34 cellular contexts compared by ENCODE assay signal in genomic region chr4:1449833-1450741, GRCh38. TPM values are rescaled to one million over a fixed set of nuclear protein-coding genes. Genes with fewer than 3 reads are reported as not detected.
DNase-seq lines count a peak whose midpoint lies in the region; ATAC-seq and TF ChIP-seq lines count a peak whose summit lies in the region.
"Had no signal": no experiment of that assay in that cellular context is flagged by ENCODE, and none has a peak within 500 bp of the region (broad histone marks: within the 10 kb centered on the region; RNA-seq: fewer than 3 reads in every experiment).

No MANE protein-coding gene starts in this region.

- no peak overlapping the region for H3K27ac ChIP-seq in ascending aorta
- H3K27ac ChIP-seq in lower lobe of right lung = no peak overlapping the region
- no peak overlapping the region for H3K27ac ChIP-seq in stomach
- H3K27ac ChIP-seq: gastroesophageal sphincter, left lung, SJSA1, testis had no signal

- TF ChIP-seq CTCF in ascending aorta (IDR thresholded peaks at IDR 0.05) (no peak), lower lobe of right lung (IDR thresholded peaks at IDR 0.05) (no peak), stomach (IDR thresholded peaks at IDR 0.05) (no peak)

- H3K9me3 ChIP-seq in ascending aorta (no peaks in the 10 kb centered on the region), lower lobe of right lung (no peaks in the 10 kb centered on the region), stomach (peaks cover 0 to 6% (median 0%) of the 10 kb centered on the region in 4 donors)
- H3K9me3 ChIP-seq: gastroesophageal sphincter, SJSA1, testis had no signal

- H3K27me3 Mint-ChIP-seq in activated naive CD8-positive, alpha-beta T cell treated with anti-CD3 and anti-CD28 coated beads, Interleukin-2, amount 10 ng/mL, durations not matched to agents 7 days and 5 days = no peaks in the 10 kb centered on the region
- H3K27me3 Mint-ChIP-seq in activated naive CD8-positive, alpha-beta T cell treated with anti-CD3 and anti-CD28 coated beads for 36 hours = no peaks in the 10 kb centered on the region
- H3K27me3 Mint-ChIP-seq: activated CD8-positive, alpha-beta memory T cell treated with anti-CD3 and anti-CD28 coated beads, Interleukin-2, amount 10 ng/mL, durations not matched to agents 7 days and 5 days had no signal

- H3K9me3 Mint-ChIP-seq in activated naive CD8-positive, alpha-beta T cell treated with anti-CD3 and anti-CD28 coated beads, Interleukin-2, amount 10 ng/mL, durations not matched to agents 7 days and 5 days = peaks cover 21% of the 10 kb centered on the region
- peaks cover 16% of the 10 kb centered on the region for H3K9me3 Mint-ChIP-seq in activated naive CD8-positive, alpha-beta T cell treated with anti-CD3 and anti-CD28 coated beads for 36 hours

- H3K4me3 ChIP-seq in ascending aorta = no peak overlapping the region
- H3K4me3 ChIP-seq in lower lobe of right lung = no peak overlapping the region
- H3K4me3 ChIP-seq in stomach = no peak overlapping the region
- H3K4me3 ChIP-seq: gastroesophageal sphincter, left lung, SJSA1, testis had no signal

- DNase-seq in activated naive CD8-positive, alpha-beta T cell treated with anti-CD3 and anti-CD28 coated beads, Interleukin-2, amount 10 ng/mL, durations not matched to agents 7 days and 5 days = peak; percentile 21
- DNase-seq in activated naive CD8-positive, alpha-beta T cell treated with anti-CD3 and anti-CD28 coated beads for 36 hours = no peak
- DNase-seq in ascending aorta (ENCODE audit: low spot score in 2 of 2) = peak; percentile 2 to 56
- DNase-seq in lower lobe of right lung = peak; percentile 29
- DNase-seq in stomach = peak; percentile 18
- no peak for DNase-seq in stimulated activated CD4-positive, alpha-beta T cell treated with anti-CD3 and anti-CD28 coated beads, Interleukin-15, amount 100 ng/mL, for 24 hours
- DNase-seq: activated naive CD4-positive, alpha-beta T cell; activated T-cell treated with anti-CD3 and anti-CD28 coated beads, Interleukin-2, amount 50 U/mL, for 4 hours; CD4-positive, alpha-beta memory T cell; cerebellar nuclear complex; hypothalamus; immature natural killer cell; left lung; NCI-H1092; NCI-H1694 treated with DMSO at 0.1 percent for 48 hours; NCI-H446 treated with DMSO at 0.1 percent for 48 hours; NCI-H82; stimulated activated naive CD4-positive, alpha-beta T cell; T-helper 1 cell; testis had no signal

- TF ChIP-seq EP300 in stomach (IDR thresholded peaks at IDR 0.05) = no peak

- POLR2A ChIA-PET in activated naive CD8-positive, alpha-beta T cell treated with anti-CD3 and anti-CD28 coated beads, Interleukin-2, amount 10 ng/mL, durations not matched to agents 7 days and 5 days (lab: Charles Lee) = no interaction called here

- 76 to 84% (median 80%) methylated on average over 26 to 32 of the region's 32 CpGs for WGBS in stomach, 5 donors

- ATAC-seq in activated naive CD8-positive, alpha-beta T cell treated with anti-CD3 and anti-CD28 coated beads, Interleukin-2, amount 10 ng/mL, durations not matched to agents 7 days and 5 days (ENCODE audit: low read depth) = no peak
- ATAC-seq in lower lobe of right lung (no peak), HG03139 (IDR thresholded peaks at IDR 0.05; ENCODE audit: unreplicated experiment) (no peak)
- ATAC-seq: activated CD8-positive, alpha-beta memory T cell treated with anti-CD3 and anti-CD28 coated beads, Interleukin-2, amount 10 ng/mL, durations not matched to agents 7 days and 5 days; activated T-cell treated with anti-CD3 and anti-CD28 coated beads, Interleukin-2, amount 50 U/mL, for 4 hours; gastroesophageal sphincter; left lung; WTC11 had no signal

- H3K4me3 Mint-ChIP-seq in activated naive CD8-positive, alpha-beta T cell treated with anti-CD3 and anti-CD28 coated beads, Interleukin-2, amount 10 ng/mL, durations not matched to agents 7 days and 5 days = no peak overlapping the region
- no peak overlapping the region for H3K4me3 Mint-ChIP-seq in activated naive CD8-positive, alpha-beta T cell treated with anti-CD3 and anti-CD28 coated beads for 36 hours
- H3K4me3 Mint-ChIP-seq: activated CD8-positive, alpha-beta memory T cell treated with anti-CD3 and anti-CD28 coated beads, Interleukin-2, amount 10 ng/mL, durations not matched to agents 7 days and 5 days; activated T-cell treated with anti-CD3 and anti-CD28 coated beads, Interleukin-2, amount 50 U/mL, for 4 hours; brain; CD4-positive, alpha-beta memory T cell; immature natural killer cell; mesothelial cell of epicardium; WTC11 had no signal

- H3K4me1 ChIP-seq in ascending aorta (no peaks in the 10 kb centered on the region), lower lobe of right lung (no peaks in the 10 kb centered on the region), stomach (no peaks in the 10 kb centered on the region)
- H3K4me1 ChIP-seq: gastroesophageal sphincter, left lung, SJSA1, testis had no signal

- H3K36me3 ChIP-seq in ascending aorta (no peaks in the 10 kb centered on the region), lower lobe of right lung (no peaks in the 10 kb centered on the region), stomach (no peaks in the 10 kb centered on the region)
- H3K36me3 ChIP-seq: gastroesophageal sphincter, left lung, SJSA1 had no signal

- intact Hi-C loops in ascending aorta (cut with DNase I) (no loop called here), lower lobe of right lung (cut with DNase I) (no loop called here), stomach (cut with DNase I; ENCODE audit: low total_unique reads) (no loop called here)

- no peak for TF ChIP-seq POLR2A in stomach (IDR thresholded peaks at IDR 0.05)

- no peak overlapping the region for H3K27ac Mint-ChIP-seq in activated naive CD8-positive, alpha-beta T cell treated with anti-CD3 and anti-CD28 coated beads, Interleukin-2, amount 10 ng/mL, durations not matched to agents 7 days and 5 days
- H3K27ac Mint-ChIP-seq in activated naive CD8-positive, alpha-beta T cell treated with anti-CD3 and anti-CD28 coated beads for 36 hours = no peak overlapping the region
- H3K27ac Mint-ChIP-seq: activated CD8-positive, alpha-beta memory T cell treated with anti-CD3 and anti-CD28 coated beads, Interleukin-2, amount 10 ng/mL, durations not matched to agents 7 days and 5 days; brain; CD4-positive, alpha-beta memory T cell; immature natural killer cell; mesothelial cell of epicardium; WTC11 had no signal

- peaks cover 4% of the 10 kb centered on the region for H3K36me3 Mint-ChIP-seq in activated naive CD8-positive, alpha-beta T cell treated with anti-CD3 and anti-CD28 coated beads, Interleukin-2, amount 10 ng/mL, durations not matched to agents 7 days and 5 days
- H3K36me3 Mint-ChIP-seq in activated naive CD8-positive, alpha-beta T cell treated with anti-CD3 and anti-CD28 coated beads for 36 hours = no peaks in the 10 kb centered on the region
- H3K36me3 Mint-ChIP-seq: brain, mesothelial cell of epicardium had no signal

- H3K27me3 ChIP-seq in ascending aorta (no peaks in the 10 kb centered on the region), lower lobe of right lung (ENCODE audit: low read depth) (peaks cover 38% of the 10 kb centered on the region), stomach (peaks cover 0 to 65% (median 13%) of the 10 kb centered on the region in 3 donors)
- H3K27me3 ChIP-seq: SJSA1, testis had no signal

- H3K4me1 Mint-ChIP-seq in activated naive CD8-positive, alpha-beta T cell treated with anti-CD3 and anti-CD28 coated beads, Interleukin-2, amount 10 ng/mL, durations not matched to agents 7 days and 5 days = no peaks in the 10 kb centered on the region
- no peaks in the 10 kb centered on the region for H3K4me1 Mint-ChIP-seq in activated naive CD8-positive, alpha-beta T cell treated with anti-CD3 and anti-CD28 coated beads for 36 hours
- H3K4me1 Mint-ChIP-seq: activated CD8-positive, alpha-beta memory T cell treated with anti-CD3 and anti-CD28 coated beads, Interleukin-2, amount 10 ng/mL, durations not matched to agents 7 days and 5 days; brain; CD4-positive, alpha-beta memory T cell; immature natural killer cell; mesothelial cell of epicardium; WTC11 had no signal

RNA-seq across cellular contexts. Expression of gene NKX1-1, which starts 43.8 kb away (rescaled TPM):
- total RNA-seq in activated naive CD8-positive, alpha-beta T cell treated with anti-CD3 and anti-CD28 coated beads, Interleukin-2, amount 10 ng/mL, durations not matched to agents 7 days and 5 days = not detected
- total RNA-seq in activated naive CD8-positive, alpha-beta T cell treated with anti-CD3 and anti-CD28 coated beads for 36 hours = not detected
- total RNA-seq in ascending aorta = not detected
- total RNA-seq in lower lobe of right lung = not detected
- not detected for total RNA-seq in stomach
- not detected for polyA plus RNA-seq in stomach
- total RNA-seq: A673; activated CD8-positive, alpha-beta memory T cell treated with anti-CD3 and anti-CD28 coated beads, Interleukin-2, amount 10 ng/mL, durations not matched to agents 7 days and 5 days; activated T-cell treated with anti-CD3 and anti-CD28 coated beads, Interleukin-2, amount 50 U/mL, for 4 hours; CD4-positive, alpha-beta memory T cell; fibroblast of lung; gastroesophageal sphincter; HT1080; left lung; mesothelial cell of epicardium; pulmonary artery endothelial cell; RPMI7951; SJSA1; skeletal muscle tissue; urinary bladder; WTC11 had no signal
- polyA plus RNA-seq: CD4-positive, alpha-beta memory T cell; fibroblast of lung; immature natural killer cell; urinary bladder had no signal

Comparison
In these comparisons a context has a peak if more than half of its experiments do, and no peak if none do; other contexts are left out.
1. DNase-seq: peak in activated naive CD8-positive, alpha-beta T cell treated with anti-CD3 and anti-CD28 coated beads, Interleukin-2, amount 10 ng/mL, durations not matched to agents 7 days and 5 days (single experiment), ascending aorta (2 of 2), lower lobe of right lung (single experiment) and stomach (single experiment); none in activated naive CD8-positive, alpha-beta T cell treated with anti-CD3 and anti-CD28 coated beads for 36 hours (single experiment) and stimulated activated CD4-positive, alpha-beta T cell treated with anti-CD3 and anti-CD28 coated beads, Interleukin-15, amount 100 ng/mL, for 24 hours (single experiment).